ENCODE assay signal across 7 cellular contexts in genomic region chr9:111597852-111598729, GRCh38. TPM values are rescaled to one million over a fixed set of nuclear protein-coding genes. Genes with fewer than 3 reads are reported as not detected.
DNase-seq lines count a peak whose midpoint lies in the region; ATAC-seq and TF ChIP-seq lines count a peak whose summit lies in the region.

No MANE protein-coding gene starts in this region.

- peaks cover 5% of the 10 kb centered on the region for H3K36me3 ChIP-seq in mucosa of stomach (ENCODE audit: control insufficient read depth, insufficient read depth, low read length)

- peak; percentile 58 for ATAC-seq in HG03175 (IDR thresholded peaks at IDR 0.05; ENCODE audit: unreplicated experiment)
- peak; percentile 48 for ATAC-seq in stimulated activated naive CD8-positive, alpha-beta T cell treated with anti-CD3 and anti-CD28 coated beads, Interleukin-15, Interleukin-2, amounts not matched to agents 100 U/mL and 50 U/mL, for 24 hours

- peaks cover 26% of the 10 kb centered on the region for H3K4me1 ChIP-seq in mucosa of stomach (ENCODE audit: control insufficient read depth, insufficient read depth, low read length)

- peak; percentile 59 for TF ChIP-seq CTCF in GM12875 (IDR thresholded peaks at IDR 0.05; ENCODE audit: borderline replicate concordance, insufficient read depth, low read depth, low read length)
- TF ChIP-seq CTCF in epithelial cell of proximal tubule (conservative IDR thresholded peaks at IDR 0.05; ENCODE audit: low read depth, low read length) = peak; percentile 81

- no peaks in the 10 kb centered on the region for H3K27me3 ChIP-seq in mucosa of stomach (ENCODE audit: control insufficient read depth, insufficient read depth, low read length)

- no peaks in the 10 kb centered on the region for H3K9me3 ChIP-seq in mucosa of stomach (ENCODE audit: control insufficient read depth, low read length)

- H3K9ac ChIP-seq in mucosa of stomach (ENCODE audit: low read length) = peak overlapping the region; percentile 90

- H3K4me3 ChIP-seq in GM12875 (ENCODE audit: low read depth, low read length) (peak overlapping the region; percentile 52), epithelial cell of proximal tubule (ENCODE audit: low read depth, low read length) (peak overlapping the region; percentile 84), mucosa of stomach (ENCODE audit: low read length) (peak overlapping the region; percentile 90)

- DNase-seq in NCI-H774 (lab: John Stamatoyannopoulos, UW) = peak; percentile 52
- DNase-seq in activated CD8-positive, alpha-beta memory T cell treated with anti-CD3 and anti-CD28 coated beads, Interleukin-2, amount 50 U/mL, for 48 hours = peak; percentile 63
- no peak for DNase-seq in epithelial cell of proximal tubule (ENCODE audit: low read depth)
- DNase-seq in stimulated activated naive CD8-positive, alpha-beta T cell treated with anti-CD3 and anti-CD28 coated beads, Interleukin-15, Interleukin-2, amounts not matched to agents 100 U/mL and 50 U/mL, for 24 hours = peak; percentile 65

RNA-seq across cellular contexts. Expression of gene PTGR1, which starts 1.4 kb away (rescaled TPM):
- total RNA-seq in epithelial cell of proximal tubule = 82.3 and 124 TPM in 2 replicates

RNA-seq across cellular contexts. Expression of gene DNAJC25, which starts 33.0 kb away (rescaled TPM):
- total RNA-seq in epithelial cell of proximal tubule = 7.1 and 7.6 TPM in 2 replicates
